1 cellular context compared by ENCODE assay signal in genomic region chr7:32586291-32587221, GRCh38.
TF ChIP-seq lines count a peak whose summit lies in the region.

No MANE protein-coding gene starts in this region.

TF ChIP-seq in H1, 55 proteins besides CTCF, POLR2A, EP300 and RAD21 (continued from another document):
- TF ChIP-seq CHD7 (IDR thresholded peaks at IDR 0.05; ENCODE audit: insufficient replicate concordance, low read length) (no peak), BCL11A (IDR thresholded peaks at IDR 0.05; ENCODE audit: low read depth in 2 of 2, low read length in 2 of 2) (no peak), YY1 (IDR thresholded peaks at IDR 0.05; ENCODE audit: low read depth, low read length) (no peak), TEAD4 (IDR thresholded peaks at IDR 0.05; ENCODE audit: low read depth, low read length) (no peak), SP4 (IDR thresholded peaks at IDR 0.05; ENCODE audit: low read length) (no peak), SIN3A (conservative IDR thresholded peaks at IDR 0.05 in 1 of 2, IDR thresholded peaks at IDR 0.05 in 1 of 2; ENCODE audit: low read depth in 1 of 2, low read length in 2 of 2) (no peak), HDAC6 (IDR thresholded peaks at IDR 0.05; ENCODE audit: low read depth, low read length) (no peak), HDAC2 (IDR thresholded peaks at IDR 0.05; ENCODE audit: borderline replicate concordance in 1 of 2, low read depth in 2 of 2, low read length in 2 of 2) (no peak), CHD2 (IDR thresholded peaks at IDR 0.05; ENCODE audit: low read length) (no peak), EZH2 (IDR thresholded peaks at IDR 0.05; ENCODE audit: low read depth, low read length, severe bottlenecking) (no peak), SP1 (IDR thresholded peaks at IDR 0.05; ENCODE audit: low read depth, low read length) (no peak), KDM1A (IDR thresholded peaks at IDR 0.05; ENCODE audit: borderline replicate concordance, low read length) (no peak), NRF1 (IDR thresholded peaks at IDR 0.05; ENCODE audit: low read depth, low read length) (no peak), RFX5 (IDR thresholded peaks at IDR 0.05; ENCODE audit: borderline replicate concordance, low read depth, low read length) (no peak), PHF8 (conservative IDR thresholded peaks at IDR 0.05; ENCODE audit: low read depth, low read length) (no peak)
TF ChIP-seq in H1: peak in this region for 0.
